In genomic region chr2:149039213-149039724, GRCh38 we compare ENCODE assay signal across 12 cellular contexts. TPM values are rescaled to one million over a fixed set of nuclear protein-coding genes. Genes with fewer than 3 reads are reported as not detected.
A peak's percentile ranks its signal among the peaks of the same experiment; 100 is the strongest.
DNase-seq lines count a peak whose midpoint lies in the region; ATAC-seq, FAIRE-seq and TF ChIP-seq lines count a peak whose summit lies in the region.
"Had no signal": no experiment of that assay in that cellular context is flagged by ENCODE, and none has a peak within 500 bp of the region (broad histone marks: within the 10 kb centered on the region; RNA-seq: fewer than 3 reads in every experiment).

No MANE protein-coding gene starts in this region.

- H3K27me3 ChIP-seq in ACC112 (ENCODE audit: insufficient read depth, low read length) (peaks cover 49% of the 10 kb centered on the region), HCT116 (ENCODE audit: insufficient read depth, low read length) (no peaks in the 10 kb centered on the region), mucosa of stomach (ENCODE audit: control insufficient read depth, insufficient read depth, low read length) (no peaks in the 10 kb centered on the region)
- H3K27me3 ChIP-seq: body of pancreas had no signal

- peak overlapping the region; percentile 97 for H3K4me2 ChIP-seq in HCT116 (ENCODE audit: low read length)

- H3K9me3 ChIP-seq in HCT116 (ENCODE audit: control insufficient read depth in 1 of 2, insufficient read depth in 1 of 2, low read depth in 1 of 2, low read length in 2 of 2) (no peaks in the 10 kb centered on the region), mucosa of stomach (ENCODE audit: control insufficient read depth, low read length) (no peaks in the 10 kb centered on the region)
- H3K9me3 ChIP-seq: body of pancreas had no signal

- TF ChIP-seq RAD21 in HCT116 (IDR thresholded peaks at IDR 0.05; ENCODE audit: low read depth) = no peak

- no peak for FAIRE-seq in GM12892 (lab: Jason Lieb, UNC)
- FAIRE-seq: RCC 7860, small intestine had no signal

- intact Hi-C loops in HCT116 (cut with micrococcal nuclease) (no loop called here), MCF 10A (cut with micrococcal nuclease) (no loop called here)

- H3K4me3 Mint-ChIP-seq in MCF 10A (ENCODE audit: unreplicated experiment) = peak overlapping the region; percentile 31

- H3K36me3 Mint-ChIP-seq in MCF 10A (ENCODE audit: insufficient read depth, unreplicated experiment) = no peaks in the 10 kb centered on the region

- H3K27me3 Mint-ChIP-seq in MCF 10A (ENCODE audit: insufficient read depth, unreplicated experiment) = no peaks in the 10 kb centered on the region

- POLR2A ChIA-PET in HCT116 (lab: Charles Lee) = no interaction called here
- POLR2A ChIA-PET in MCF 10A (lab: Yijun Ruan, JAX) = no interaction called here

- no peak for TF ChIP-seq CTCF in HCT116 (IDR thresholded peaks at IDR 0.05 in 2 of 3, conservative IDR thresholded peaks at IDR 0.05 in 1 of 3; ENCODE audit: borderline replicate concordance in 1 of 3, insufficient read depth in 1 of 3, low read depth in 2 of 3, low read length in 2 of 3)
- TF ChIP-seq CTCF in MCF 10A (IDR thresholded peaks at IDR 0.05; ENCODE audit: unreplicated experiment) = no peak

- CTCF ChIA-PET in HCT116 (lab: Charles Lee) = interaction anchor here (0.9 to 1.7 kb wide), 3 partner anchors 13 to 274 kb away, joined by 3 to 5 read pairs (median 4); no protein-coding TSS in a partner anchor
- CTCF ChIA-PET in MCF 10A (lab: Yijun Ruan, JAX) = interaction anchor here (0.6 to 1.7 kb wide), 6 partner anchors 9 to 451 kb away, joined by 3 to 5 read pairs (median 3); no protein-coding TSS in a partner anchor

- TF ChIP-seq POLR2A in HCT116 (IDR thresholded peaks at IDR 0.05; ENCODE audit: borderline replicate concordance, extremely low read depth, insufficient read depth, insufficient read length) = no peak
- no peak for TF ChIP-seq POLR2A in GM12892 (IDR thresholded peaks at IDR 0.05; ENCODE audit: low read depth, low read length)

- peaks cover 5% of the 10 kb centered on the region for H3K4me1 Mint-ChIP-seq in MCF 10A (ENCODE audit: insufficient read depth, unreplicated experiment)

- no peaks in the 10 kb centered on the region for H3K9me3 Mint-ChIP-seq in MCF 10A (ENCODE audit: unreplicated experiment)

- H3K79me2 ChIP-seq in ACC112 (ENCODE audit: control insufficient read depth, insufficient read depth, low read length, unreplicated experiment) (no peaks in the 10 kb centered on the region), HCT116 (ENCODE audit: insufficient read depth, low read length) (no peaks in the 10 kb centered on the region)

- H3K27ac Mint-ChIP-seq in MCF 10A (ENCODE audit: low read depth, unreplicated experiment) = no peak overlapping the region

- no peak for DNase-seq in HCT116 (ENCODE audit: low read depth, low spot score)
- DNase-seq in MCF 10A (ENCODE audit: unreplicated experiment) = no peak
- DNase-seq in GF-D8 (lab: John Stamatoyannopoulos, UW) = no peak
- no peak for DNase-seq in NCI-H2029 (lab: John Stamatoyannopoulos, UW)
- DNase-seq in GM12892 (ENCODE audit: insufficient read length) = no peak
- DNase-seq: activated CD4-positive, alpha-beta T cell treated with anti-CD3 and anti-CD28 coated beads for 48 hours had no signal

- H3K4me1 ChIP-seq in ACC112 (ENCODE audit: control insufficient read depth, insufficient read depth, low read length, unreplicated experiment) (no peaks in the 10 kb centered on the region), HCT116 (ENCODE audit: control insufficient read depth in 1 of 2, insufficient read depth in 2 of 2, low read length in 2 of 2) (peaks cover 2 to 15% of the 10 kb centered on the region in 2 experiments; a peak in 2 of 4 replicates), mucosa of stomach (ENCODE audit: control insufficient read depth, insufficient read depth, low read length) (peaks cover 20% of the 10 kb centered on the region)

- ATAC-seq in HCT116 (no peak), HG03442 (IDR thresholded peaks at IDR 0.05; ENCODE audit: unreplicated experiment) (no peak)

- H3K9me2 ChIP-seq in HCT116 (ENCODE audit: insufficient read depth) = no peaks in the 10 kb centered on the region

- H3K27ac ChIP-seq in ACC112 (ENCODE audit: low read depth, low read length) = no peak overlapping the region
- peak overlapping the region; percentile 33; the same call in 1 of the 2 replicates for H3K27ac ChIP-seq in HCT116 (ENCODE audit: low read depth, low read length)

- RAD21 ChIA-PET in HCT116 (lab: Charles Lee; ENCODE audit: low non-redundant PET in 1 of 2, low total read pairs in 2 of 2, uncharacterized antibody in 2 of 2, unreplicated experiment in 2 of 2) = no interaction called here

- peak overlapping the region; percentile 64; the same call in 1 of the 2 replicates for H3K4me3 ChIP-seq in ACC112 (ENCODE audit: low read depth, low read length)
- peak overlapping the region; percentile 55 to 69 for H3K4me3 ChIP-seq in HCT116 (replicated peaks in 1 of 2; ENCODE audit: low read depth in 1 of 2, low read length in 2 of 2)
- peak overlapping the region; percentile 54 for H3K4me3 ChIP-seq in mucosa of stomach (ENCODE audit: low read length)

- H2AFZ ChIP-seq in ACC112 (ENCODE audit: low read length, unreplicated experiment) (no peak overlapping the region), HCT116 (ENCODE audit: low read depth, low read length, poor library complexity, severe bottlenecking) (no peak overlapping the region)

- no peaks in the 10 kb centered on the region for H4K20me1 ChIP-seq in HCT116 (ENCODE audit: insufficient read depth)

- H3K9ac ChIP-seq in HCT116 (ENCODE audit: low read length) = peak overlapping the region; percentile 54; the same call in 1 of the 2 replicates
- H3K9ac ChIP-seq in mucosa of stomach (ENCODE audit: low read length) = peak overlapping the region; percentile 75

- BruUV-seq in HCT116 (replicated peaks; lab: Mats Ljungman, UMichigan) (TSS peak; percentile 42), MCF 10A (replicated peaks; lab: Mats Ljungman, UMichigan) (no TSS peak)

- H3K36me3 ChIP-seq in ACC112 (ENCODE audit: insufficient read depth, low read length) (no peaks in the 10 kb centered on the region), HCT116 (ENCODE audit: control insufficient read depth in 1 of 2, insufficient read depth in 2 of 2, low read length in 2 of 2) (no peaks in the 10 kb centered on the region), mucosa of stomach (ENCODE audit: control insufficient read depth, insufficient read depth, low read length) (no peaks in the 10 kb centered on the region)

TF ChIP-seq in HCT116, 20 proteins besides CTCF, POLR2A, EP300 and RAD21 (continues in another document):
- TF ChIP-seq ELF1 (IDR thresholded peaks at IDR 0.05; ENCODE audit: borderline replicate concordance, low read depth) (no peak), EZH2 (IDR thresholded peaks at IDR 0.05) (no peak), EGR1 (IDR thresholded peaks at IDR 0.05; ENCODE audit: low read depth) (no peak), ZBTB33 (IDR thresholded peaks at IDR 0.05; ENCODE audit: extremely low read depth, insufficient replicate concordance, low read length) (no peak), ZFX (IDR thresholded peaks at IDR 0.05) (no peak), ATF3 (IDR thresholded peaks at IDR 0.05) (no peak), SP1 (IDR thresholded peaks at IDR 0.05; ENCODE audit: low read depth) (no peak), ZNF274 (IDR thresholded peaks at IDR 0.05; ENCODE audit: low read depth, low read length) (no peak), REST (IDR thresholded peaks at IDR 0.05; ENCODE audit: low read depth) (no peak)

RNA-seq across cellular contexts. Expression of gene LYPD6B, which starts 0.8 kb away (rescaled TPM):
- 6.1 TPM for total RNA-seq in HCT116 (2021; ENCODE audit: unreplicated experiment)
- polyA plus RNA-seq in HCT116 (2012) = 9.5 and 10.5 TPM in 2 replicates
- total RNA-seq in MCF 10A (2022) = 0.37 TPM in 2 replicates
- 3.9 TPM for polyA plus RNA-seq in GM12892 (2012; ENCODE audit: missing spikeins)
